8 cellular contexts compared by ENCODE assay signal in the genomic region with DNA sequence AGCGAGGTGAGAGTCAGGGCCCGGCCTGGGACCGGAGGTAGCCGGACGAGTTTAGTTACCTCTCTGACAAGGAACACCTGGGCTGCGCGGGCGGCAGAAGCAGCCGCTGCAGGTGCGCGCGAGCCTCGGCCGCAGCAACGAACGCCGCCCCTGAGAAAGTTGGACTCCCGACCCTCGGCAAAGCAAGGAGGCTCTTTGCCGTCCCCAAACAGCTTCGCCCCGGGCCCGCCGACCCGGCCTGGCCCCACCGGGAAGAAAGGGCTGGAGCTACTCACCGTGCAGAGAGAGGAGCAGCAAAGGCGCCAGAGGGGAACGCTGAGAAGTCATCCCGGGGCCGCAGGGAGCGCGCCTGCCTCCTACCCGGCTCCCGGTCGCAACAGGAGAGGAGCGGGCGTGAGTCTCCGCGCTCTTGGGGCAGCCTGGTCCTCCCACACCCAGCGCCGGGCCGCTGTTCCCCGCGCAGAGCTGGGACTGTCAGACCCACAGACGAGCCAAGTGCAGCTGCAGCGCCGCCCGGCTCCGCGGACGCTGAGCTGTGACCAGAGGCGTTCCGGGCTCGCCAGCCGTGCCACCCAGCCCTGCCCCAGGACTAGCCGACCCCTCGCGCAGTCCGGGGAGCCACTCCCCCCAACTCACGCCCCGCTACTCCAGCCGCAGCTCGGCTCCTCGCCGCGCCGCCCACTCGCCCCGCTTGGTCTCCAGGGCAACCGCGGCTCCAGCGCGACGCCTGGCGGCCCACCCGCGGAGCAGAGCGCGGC. TPM values are rescaled to one million over a fixed set of nuclear protein-coding genes. Genes with fewer than 3 reads are reported as not detected.
DNase-seq lines count a peak whose midpoint lies in the region; ATAC-seq and TF ChIP-seq lines count a peak whose summit lies in the region.

A gene with protein sequence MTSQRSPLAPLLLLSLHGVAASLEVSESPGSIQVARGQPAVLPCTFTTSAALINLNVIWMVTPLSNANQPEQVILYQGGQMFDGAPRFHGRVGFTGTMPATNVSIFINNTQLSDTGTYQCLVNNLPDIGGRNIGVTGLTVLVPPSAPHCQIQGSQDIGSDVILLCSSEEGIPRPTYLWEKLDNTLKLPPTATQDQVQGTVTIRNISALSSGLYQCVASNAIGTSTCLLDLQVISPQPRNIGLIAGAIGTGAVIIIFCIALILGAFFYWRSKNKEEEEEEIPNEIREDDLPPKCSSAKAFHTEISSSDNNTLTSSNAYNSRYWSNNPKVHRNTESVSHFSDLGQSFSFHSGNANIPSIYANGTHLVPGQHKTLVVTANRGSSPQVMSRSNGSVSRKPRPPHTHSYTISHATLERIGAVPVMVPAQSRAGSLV (minus strand): TSS at position 591 of the 758 bp plus-strand sequence. CDS start 264 bp downstream, at position 327.

- H3K4me3 ChIP-seq in lower leg skin (ENCODE audit: low read depth, poor library complexity, severe bottlenecking), result peak within 1 kb of the TSS; percentile 23

- no peak for TF ChIP-seq POLR2A in lower leg skin (IDR thresholded peaks at IDR 0.05)

- peak within 1 kb of the TSS; percentile 85 for H3K4me3 Mint-ChIP-seq in activated CD4-positive, alpha-beta T cell treated with anti-CD3 and anti-CD28 coated beads, Interleukin-2, amount 10 ng/mL, durations not matched to agents 24 days and 14 days
- H3K4me3 Mint-ChIP-seq in dendritic cell treated with granulocyte-macrophage colony-stimulating factor and Interleukin-4, amounts not matched to agents 40 ng/mL and 50 ng/mL, for 4 days, result peak within 1 kb of the TSS; percentile 57

- 0 to 1% methylated on average over 14 to 42 of the region's 80 CpGs for WGBS in lower leg skin, 2 donors

- H3K4me1 Mint-ChIP-seq in activated CD4-positive, alpha-beta T cell treated with anti-CD3 and anti-CD28 coated beads, Interleukin-2, amount 10 ng/mL, durations not matched to agents 24 days and 14 days, result peaks cover 8% of the 10 kb centered on the region
- H3K4me1 Mint-ChIP-seq in dendritic cell treated with granulocyte-macrophage colony-stimulating factor and Interleukin-4, amounts not matched to agents 40 ng/mL and 50 ng/mL, for 4 days (ENCODE audit: low read depth), result peaks cover 6% of the 10 kb centered on the region

- TF ChIP-seq CTCF in lower leg skin (IDR thresholded peaks at IDR 0.05), result no peak

- peaks cover 58% of the 10 kb centered on the region for H3K27me3 Mint-ChIP-seq in activated CD4-positive, alpha-beta T cell treated with anti-CD3 and anti-CD28 coated beads, Interleukin-2, amount 10 ng/mL, durations not matched to agents 24 days and 14 days
- H3K27me3 Mint-ChIP-seq in dendritic cell treated with granulocyte-macrophage colony-stimulating factor and Interleukin-4, amounts not matched to agents 40 ng/mL and 50 ng/mL, for 4 days, result peaks cover 46% of the 10 kb centered on the region

- H3K27ac Mint-ChIP-seq in activated CD4-positive, alpha-beta T cell treated with anti-CD3 and anti-CD28 coated beads, Interleukin-2, amount 10 ng/mL, durations not matched to agents 24 days and 14 days, result no peak within 1 kb of the TSS
- no peak within 1 kb of the TSS for H3K27ac Mint-ChIP-seq in dendritic cell treated with granulocyte-macrophage colony-stimulating factor and Interleukin-4, amounts not matched to agents 40 ng/mL and 50 ng/mL, for 4 days

- H3K36me3 Mint-ChIP-seq in activated CD4-positive, alpha-beta T cell treated with anti-CD3 and anti-CD28 coated beads, Interleukin-2, amount 10 ng/mL, durations not matched to agents 24 days and 14 days (ENCODE audit: low read depth), result no peaks in the 10 kb centered on the region
- no peaks in the 10 kb centered on the region for H3K36me3 Mint-ChIP-seq in dendritic cell treated with granulocyte-macrophage colony-stimulating factor and Interleukin-4, amounts not matched to agents 40 ng/mL and 50 ng/mL, for 4 days (ENCODE audit: low read depth)

- intact Hi-C loops in activated CD4-positive, alpha-beta T cell treated with anti-CD3 and anti-CD28 coated beads, Interleukin-2, amount 10 ng/mL, durations not matched to agents 24 days and 14 days (cut with micrococcal nuclease), result loop anchor here (1.0 to 10.0 kb wide), 5 partner anchors 52 to 650 kb away; a partner anchor contains a TSS
- intact Hi-C loops in dendritic cell treated with granulocyte-macrophage colony-stimulating factor and Interleukin-4, amounts not matched to agents 40 ng/mL and 50 ng/mL, for 4 days (cut with micrococcal nuclease), result no loop called here
- intact Hi-C loops in lower leg skin (cut with DNase I; ENCODE audit: low total_unique reads), result no loop called here

- no peaks in the 10 kb centered on the region for H3K9me3 Mint-ChIP-seq in activated CD4-positive, alpha-beta T cell treated with anti-CD3 and anti-CD28 coated beads, Interleukin-2, amount 10 ng/mL, durations not matched to agents 24 days and 14 days
- H3K9me3 Mint-ChIP-seq in dendritic cell treated with granulocyte-macrophage colony-stimulating factor and Interleukin-4, amounts not matched to agents 40 ng/mL and 50 ng/mL, for 4 days, result no peaks in the 10 kb centered on the region

- peak; percentile 13 for DNase-seq in SIG-M5 treated with dmso at 0.1 percent for 504 hours (lab: John Stamatoyannopoulos, UW; ENCODE audit: unreplicated experiment)
- no peak for DNase-seq in SIG-M5 (lab: John Stamatoyannopoulos, UW)
- DNase-seq in NCI-H2171 (lab: John Stamatoyannopoulos, UW), result peak; percentile 90
- DNase-seq in activated CD4-positive, alpha-beta T cell treated with anti-CD3 and anti-CD28 coated beads, Interleukin-2, amount 10 ng/mL, durations not matched to agents 24 days and 14 days, result peak; percentile 90
- peak in 1 of 2 donors; percentile 84 for DNase-seq in lower leg skin (ENCODE audit: low spot score in 2 of 2)
- DNase-seq in stimulated activated CD4-positive, alpha-beta T cell treated with anti-CD3 and anti-CD28 coated beads, TNF-alpha, amount 100 ng/mL, for 1 hour (ENCODE audit: low read depth in 3 of 3, low spot score in 1 of 3), result peak; percentile 21 to 60 (median 42)

- peak; percentile 93 for ATAC-seq in HG02973 (IDR thresholded peaks at IDR 0.05; ENCODE audit: unreplicated experiment)

RNA-seq across cellular contexts. Expression of the gene that starts here (rescaled TPM):
- total RNA-seq in activated CD4-positive, alpha-beta T cell treated with anti-CD3 and anti-CD28 coated beads, Interleukin-2, amount 10 ng/mL, durations not matched to agents 24 days and 14 days, result 0.47 TPM in 1 of 2 replicates, not detected in the other
- total RNA-seq in lower leg skin, result 1 to 10 TPM; 1.1 to 3.1 (median 1.8) TPM

Comparison
In these comparisons a context has a peak if more than half of its experiments do, and no peak if none do; other contexts are left out.
1. Peak in DNase-seq in activated CD4-positive, alpha-beta T cell treated with anti-CD3 and anti-CD28 coated beads, Interleukin-2, amount 10 ng/mL, durations not matched to agents 24 days and 14 days; RNA of the gene not detected or under 1 TPM.